19 cellular contexts compared by ENCODE assay signal in the genomic region with DNA sequence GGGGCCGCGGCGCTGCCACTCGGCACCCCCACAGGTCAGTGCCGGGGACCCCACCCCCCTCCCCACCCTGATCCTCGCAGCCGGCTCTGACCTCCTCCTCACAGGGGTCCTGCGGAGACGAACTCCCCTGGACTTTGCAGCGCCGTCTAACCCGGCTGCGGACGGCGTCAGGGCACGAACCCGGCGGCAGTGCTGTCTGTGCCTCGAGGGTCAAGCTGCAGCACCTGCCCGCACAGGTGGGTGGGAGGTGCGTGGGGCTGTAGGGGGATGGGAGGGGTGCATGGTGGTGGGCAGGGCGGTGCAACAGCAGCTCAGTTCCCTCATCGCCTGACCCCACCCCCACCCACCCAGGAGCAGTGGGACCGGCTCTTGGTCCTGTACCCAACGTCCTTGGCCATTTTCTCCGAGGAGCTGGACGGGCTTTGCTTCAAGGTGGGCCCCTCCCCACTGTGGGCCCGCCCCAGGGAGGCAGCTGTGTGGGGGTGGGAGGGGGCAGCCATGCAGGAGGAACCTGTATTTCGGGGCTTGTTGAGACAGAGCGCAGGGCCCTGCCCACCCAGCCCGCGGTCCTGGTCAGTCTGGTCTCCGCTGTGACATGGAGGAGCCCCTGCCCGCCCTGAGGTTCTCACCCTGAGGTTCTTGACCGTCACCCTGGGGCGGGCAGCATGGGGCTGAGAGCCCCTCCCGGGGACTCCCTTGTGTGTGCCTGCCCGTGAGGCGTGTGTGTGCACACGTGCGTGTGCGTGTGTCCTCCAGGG. TPM values are rescaled to one million over a fixed set of nuclear protein-coding genes. Genes with fewer than 3 reads are reported as not detected.
"Had no signal": no experiment of that assay in that cellular context is flagged by ENCODE, and none has a peak within 500 bp of the region (broad histone marks: within the 10 kb centered on the region; RNA-seq: fewer than 3 reads in every experiment).

No MANE protein-coding gene starts in this region.

- DNase-seq: effector CD4-positive, alpha-beta T cell; foreskin keratinocyte; hippocampal formation; kidney glomerular epithelial cell; mesendoderm; nephron progenitor cell; posterior cingulate gyrus; small intestine; stimulated activated CD4-positive, alpha-beta T cell treated with anti-CD3 and anti-CD28 coated beads, Interleukin-2, amount 100 ng/mL, for 48 hours; stimulated activated naive CD4-positive, alpha-beta T cell treated with Interleukin-2 at 50 U/mL for 16 hours had no signal

- H3K9me3 ChIP-seq: neutrophil, vagina had no signal

- FAIRE-seq: small intestine had no signal

- H3K27ac ChIP-seq: coronary artery, foreskin keratinocyte, neutrophil, vagina had no signal

- ATAC-seq: foreskin keratinocyte; naive thymus-derived CD4-positive, alpha-beta T cell had no signal

- H3K36me3 ChIP-seq: neutrophil, vagina had no signal

- H3K4me1 Mint-ChIP-seq: endodermal cell had no signal

- H3K27ac Mint-ChIP-seq: endodermal cell; naive thymus-derived CD4-positive, alpha-beta T cell; nephron progenitor cell; type B pancreatic cell had no signal

- H3K4me3 Mint-ChIP-seq: endodermal cell; naive thymus-derived CD4-positive, alpha-beta T cell; nephron progenitor cell; type B pancreatic cell had no signal

- H3K4me3 ChIP-seq: coronary artery, vagina had no signal

- H3K36me3 Mint-ChIP-seq: naive thymus-derived CD4-positive, alpha-beta T cell; type B pancreatic cell had no signal

- H3K9me3 Mint-ChIP-seq: endodermal cell, type B pancreatic cell had no signal

RNA-seq across cellular contexts. Expression of a gene that starts 10.7 kb away (rescaled TPM):
- total RNA-seq: dermis microvascular lymphatic vessel endothelial cell; endodermal cell; foreskin keratinocyte; lung microvascular endothelial cell; naive thymus-derived CD4-positive, alpha-beta T cell; osteocyte; vagina had no signal
- polyA plus RNA-seq: foreskin keratinocyte; naive thymus-derived CD4-positive, alpha-beta T cell had no signal
